In genomic region chr4:89416968-89417367, GRCh38 we compare ENCODE assay signal across 24 cellular contexts.
"Had no signal": no experiment of that assay in that cellular context is flagged by ENCODE, and none has a peak within 500 bp of the region (broad histone marks: within the 10 kb centered on the region; RNA-seq: fewer than 3 reads in every experiment).

No MANE protein-coding gene starts in this region.

- H3K36me3 ChIP-seq: gastrocnemius medialis, heart right ventricle, left lung, pancreas, right lobe of liver, stomach, thoracic aorta, transverse colon had no signal

- H3K4me1 ChIP-seq: gastrocnemius medialis, left lung, pancreas, right lobe of liver, stomach, transverse colon had no signal

- H3K27ac ChIP-seq: coronary artery, left lung, pancreas, right lobe of liver, stomach, thoracic aorta, transverse colon had no signal

- H3K36me3 Mint-ChIP-seq: naive B cell had no signal

- H3K9me3 Mint-ChIP-seq: endodermal cell, nephron had no signal

- DNase-seq: effector CD4-positive, alpha-beta T cell; endodermal cell; gastrocnemius medialis; heart right ventricle; hypothalamus; left lung; midbrain; naive B cell; occipital lobe; pancreas; retina; right lobe of liver; stimulated activated naive CD4-positive, alpha-beta T cell; stomach; substantia nigra; transverse colon had no signal

- H3K27me3 ChIP-seq: gastrocnemius medialis, heart right ventricle, left lung, pancreas, right lobe of liver, stomach, transverse colon had no signal

- FAIRE-seq: endothelial cell of umbilical vein, islet of Langerhans, pancreas had no signal

- H3K4me3 Mint-ChIP-seq: endodermal cell, naive B cell, nephron had no signal

- H3K4me1 Mint-ChIP-seq: naive B cell had no signal

- H3K9me3 ChIP-seq: gastrocnemius medialis, heart right ventricle, left lung, pancreas, right lobe of liver, stomach, thoracic aorta, transverse colon had no signal

- H3K4me3 ChIP-seq: coronary artery, gastrocnemius medialis, heart right ventricle, left lung, lung, pancreas, right lobe of liver, stomach, thoracic aorta, transverse colon had no signal

- H3K27ac Mint-ChIP-seq: endodermal cell, naive B cell, nephron, progenitor cell of endocrine pancreas had no signal

- H3K27me3 Mint-ChIP-seq: naive B cell, progenitor cell of endocrine pancreas had no signal

- ATAC-seq: esophagus mucosa, gastrocnemius medialis, left lung, right lobe of liver had no signal
